ENCODE assay signal across 18 cellular contexts in genomic region chr4:184350213-184350817, GRCh38.
"Had no signal": no experiment of that assay in that cellular context is flagged by ENCODE, and none has a peak within 500 bp of the region (broad histone marks: within the 10 kb centered on the region; RNA-seq: fewer than 3 reads in every experiment).

No MANE protein-coding gene starts in this region.

- H3K27ac ChIP-seq: brain microvascular endothelial cell, foreskin keratinocyte, uterus had no signal

- H3K9me3 ChIP-seq: uterus had no signal

- H3K27me3 ChIP-seq: brain microvascular endothelial cell, foreskin keratinocyte, uterus had no signal

- ATAC-seq: foreskin keratinocyte; left cardiac atrium; naive thymus-derived CD8-positive, alpha-beta T cell; stimulated activated naive CD8-positive, alpha-beta T cell treated with anti-CD3 and anti-CD28 coated beads, Interleukin-15, Interleukin-2, amounts not matched to agents 100 U/mL and 50 U/mL, for 24 hours; T-cell had no signal

- H3K27me3 Mint-ChIP-seq: activated CD4-positive, alpha-beta T cell treated with anti-CD3 and anti-CD28 coated beads, Interleukin-2, amount 10 ng/mL, durations not matched to agents 7 days and 5 days; activated naive CD8-positive, alpha-beta T cell treated with anti-CD3 and anti-CD28 coated beads for 36 hours; central memory CD8-positive, alpha-beta T cell had no signal

- H3K4me3 ChIP-seq: uterus had no signal

- H3K27ac Mint-ChIP-seq: activated CD4-positive, alpha-beta T cell treated with anti-CD3 and anti-CD28 coated beads, Interleukin-2, amount 10 ng/mL, durations not matched to agents 7 days and 5 days; activated naive CD8-positive, alpha-beta T cell treated with anti-CD3 and anti-CD28 coated beads for 36 hours; activated T-helper 1 cell treated with anti-CD3 and anti-CD28 coated beads, Interleukin-12 subunit alpha, Interleukin-12 subunit beta, Interleukin-2, Interleukin-4 antibody, amounts not matched to agents 30 ng/mL and 10 ng/mL and 1 ng/mL, durations not matched to agents 14 hours and 24 hours and 36 hours; naive thymus-derived CD8-positive, alpha-beta T cell; T-cell had no signal

- H3K4me3 Mint-ChIP-seq: activated CD4-positive, alpha-beta T cell treated with anti-CD3 and anti-CD28 coated beads, Interleukin-2, amount 10 ng/mL, durations not matched to agents 7 days and 5 days; activated naive CD8-positive, alpha-beta T cell treated with anti-CD3 and anti-CD28 coated beads for 36 hours; activated T-helper 1 cell treated with anti-CD3 and anti-CD28 coated beads, Interleukin-12 subunit alpha, Interleukin-12 subunit beta, Interleukin-2, Interleukin-4 antibody, amounts not matched to agents 30 ng/mL and 10 ng/mL and 1 ng/mL, durations not matched to agents 14 hours and 24 hours and 36 hours; central memory CD8-positive, alpha-beta T cell; naive thymus-derived CD8-positive, alpha-beta T cell; T-cell had no signal

- H3K9me3 Mint-ChIP-seq: activated naive CD8-positive, alpha-beta T cell treated with anti-CD3 and anti-CD28 coated beads for 36 hours; activated T-helper 1 cell treated with anti-CD3 and anti-CD28 coated beads, Interleukin-12 subunit alpha, Interleukin-12 subunit beta, Interleukin-2, Interleukin-4 antibody, amounts not matched to agents 30 ng/mL and 10 ng/mL and 1 ng/mL, durations not matched to agents 14 hours and 24 hours and 36 hours; central memory CD8-positive, alpha-beta T cell; naive thymus-derived CD8-positive, alpha-beta T cell; T-cell had no signal

- DNase-seq: activated CD4-positive, alpha-beta T cell treated with anti-CD3 and anti-CD28 coated beads, Interleukin-2, amount 10 ng/mL, durations not matched to agents 7 days and 5 days; activated CD8-positive, alpha-beta memory T cell treated with anti-CD3 and anti-CD28 coated beads for 24 hours; activated naive CD8-positive, alpha-beta T cell treated with anti-CD3 and anti-CD28 coated beads for 36 hours; brain microvascular endothelial cell; cortex of kidney; effector CD8-positive, alpha-beta T cell; foreskin keratinocyte; head of caudate nucleus; left cardiac atrium; naive thymus-derived CD8-positive, alpha-beta T cell; stimulated activated CD4-positive, alpha-beta T cell treated with anti-CD3 and anti-CD28 coated beads, Interleukin-15, amount 100 ng/mL, for 24 hours; stimulated activated CD4-positive, alpha-beta T cell treated with anti-CD3 and anti-CD28 coated beads, Interleukin-4, amount 100 ng/mL, for 24 hours; stimulated activated naive CD8-positive, alpha-beta T cell treated with anti-CD3 and anti-CD28 coated beads, Interleukin-15, Interleukin-2, amounts not matched to agents 100 U/mL and 50 U/mL, for 24 hours; T-cell; T-helper 9 cell; uterus had no signal

- H3K36me3 ChIP-seq: brain microvascular endothelial cell, uterus had no signal

- H3K36me3 Mint-ChIP-seq: activated naive CD8-positive, alpha-beta T cell treated with anti-CD3 and anti-CD28 coated beads for 36 hours; naive thymus-derived CD8-positive, alpha-beta T cell; T-cell had no signal
